11 cellular contexts compared by ENCODE assay signal in genomic region chr17:82489117-82489516, GRCh38. TPM values are rescaled to one million over a fixed set of nuclear protein-coding genes. Genes with fewer than 3 reads are reported as not detected.
A peak's percentile ranks its signal among the peaks of the same experiment; 100 is the strongest.
DNase-seq lines count a peak whose midpoint lies in the region; ATAC-seq, FAIRE-seq and TF ChIP-seq lines count a peak whose summit lies in the region.
"Had no signal": no experiment of that assay in that cellular context is flagged by ENCODE, and none has a peak within 500 bp of the region (broad histone marks: within the 10 kb centered on the region; RNA-seq: fewer than 3 reads in every experiment).

No MANE protein-coding gene starts in this region.

- POLR2A ChIA-PET in CD4-positive, alpha-beta memory T cell (lab: Charles Lee; ENCODE audit: partially characterized antibody), result no interaction called here

- 42 to 58% (median 49%) methylated on average over 5 to 8 of the region's 8 CpGs for WGBS in heart left ventricle, 4 donors

- H3K27me3 ChIP-seq in astrocyte (ENCODE audit: insufficient read depth, low read length) (no peaks in the 10 kb centered on the region), heart left ventricle (no peaks in the 10 kb centered on the region), gastrocnemius medialis (no peaks in the 10 kb centered on the region)
- H3K27me3 ChIP-seq in CD4-positive, alpha-beta memory T cell (ENCODE audit: insufficient read depth, low read length), result no peaks in the 10 kb centered on the region

- H3K27me3 Mint-ChIP-seq in astrocyte (ENCODE audit: low read depth, unreplicated experiment), result peaks cover 3% of the 10 kb centered on the region
- H3K27me3 Mint-ChIP-seq in CD4-positive, alpha-beta memory T cell, result no peaks in the 10 kb centered on the region

- H3K4me1 Mint-ChIP-seq in astrocyte (ENCODE audit: low read depth, unreplicated experiment), result no peaks in the 10 kb centered on the region
- peaks cover 10 to 28% (median 20%) of the 10 kb centered on the region in 4 donors for H3K4me1 Mint-ChIP-seq in CD4-positive, alpha-beta memory T cell

- H2AFZ ChIP-seq in astrocyte (ENCODE audit: low read depth, low read length), result no peak overlapping the region

- in situ Hi-C loops in gastrocnemius medialis (cut with MboI; ENCODE audit: low sequenced_read_pairs in 4 of 4), result no loop called here

- ATAC-seq in heart left ventricle (peak; percentile 92 to 97 (median 94)), gastrocnemius medialis (peak; percentile 51 to 77), HG03108 (IDR thresholded peaks at IDR 0.05; ENCODE audit: unreplicated experiment) (no peak)

- no peak overlapping the region for H3K9ac ChIP-seq in astrocyte (ENCODE audit: low read length)

- H3K9me3 ChIP-seq in astrocyte (ENCODE audit: insufficient read depth, low read depth, low read length) (no peaks in the 10 kb centered on the region), heart left ventricle (no peaks in the 10 kb centered on the region), gastrocnemius medialis (no peaks in the 10 kb centered on the region)
- H3K9me3 ChIP-seq in CD4-positive, alpha-beta memory T cell (ENCODE audit: control insufficient read depth in 1 of 2, low read length in 2 of 2), result no peaks in the 10 kb centered on the region

- no peaks in the 10 kb centered on the region for H3K9me3 Mint-ChIP-seq in astrocyte (ENCODE audit: unreplicated experiment)
- peaks cover 0 to 2% (median 0%) of the 10 kb centered on the region in 8 donors for H3K9me3 Mint-ChIP-seq in CD4-positive, alpha-beta memory T cell

- peaks cover 9% of the 10 kb centered on the region for H3K36me3 ChIP-seq in astrocyte (ENCODE audit: insufficient read depth, low read length)
- H3K36me3 ChIP-seq in heart left ventricle, result peaks cover 3 to 54% (median 43%) of the 10 kb centered on the region in 9 donors
- H3K36me3 ChIP-seq in gastrocnemius medialis, result peaks cover 0 to 42% of the 10 kb centered on the region in 2 donors
- H3K36me3 ChIP-seq in CD4-positive, alpha-beta memory T cell (ENCODE audit: insufficient read depth, low read length), result peaks cover 23% of the 10 kb centered on the region

- H3K4me1 ChIP-seq in astrocyte (ENCODE audit: insufficient read depth, low read length) (peaks cover 12% of the 10 kb centered on the region), heart left ventricle (peaks cover 0 to 26% (median 8%) of the 10 kb centered on the region in 12 donors), gastrocnemius medialis (peaks cover 7 to 12% of the 10 kb centered on the region in 2 donors)
- H3K4me1 ChIP-seq in CD4-positive, alpha-beta memory T cell (ENCODE audit: insufficient read depth, low read length), result peaks cover 19% of the 10 kb centered on the region

- H3K79me2 ChIP-seq in astrocyte (ENCODE audit: insufficient read depth, low read length), result no peaks in the 10 kb centered on the region

- H3K27ac Mint-ChIP-seq in astrocyte (ENCODE audit: unreplicated experiment), result no peak overlapping the region
- peak overlapping the region in 2 of 7 donors; percentile 31 to 59 for H3K27ac Mint-ChIP-seq in CD4-positive, alpha-beta memory T cell

- H3K27ac ChIP-seq in astrocyte (ENCODE audit: low read depth, low read length) (no peak overlapping the region), heart left ventricle (peak overlapping the region; percentile 28 to 90 (median 76)), gastrocnemius medialis (peak overlapping the region; percentile 40 to 69 (median 51))
- no peak overlapping the region for H3K27ac ChIP-seq in CD4-positive, alpha-beta memory T cell (ENCODE audit: low read depth, low read length)

- FAIRE-seq in H54 (lab: Jason Lieb, UNC), result no peak
- no peak for FAIRE-seq in astrocyte (lab: Jason Lieb, UNC)
- FAIRE-seq: bronchial epithelial cell had no signal

- peaks cover 18% of the 10 kb centered on the region for H3K36me3 Mint-ChIP-seq in astrocyte (ENCODE audit: low read depth, unreplicated experiment)
- peaks cover 31 to 43% of the 10 kb centered on the region in 2 donors for H3K36me3 Mint-ChIP-seq in CD4-positive, alpha-beta memory T cell

- DNase-seq in H54 (ENCODE audit: insufficient read length, low spot score) (peak; percentile 34), astrocyte (ENCODE audit: low read depth) (peak; percentile 76), heart left ventricle (peak; percentile 62 to 90 (median 75)), gastrocnemius medialis (peak; percentile 54 to 56), AML-193 (lab: John Stamatoyannopoulos, UW) (no peak)
- DNase-seq in CD4-positive, alpha-beta memory T cell, result no peak
- no peak for DNase-seq in activated CD8-positive, alpha-beta memory T cell treated with anti-CD3 and anti-CD28 coated beads, Interleukin-2, amount 50 U/mL, for 4 hours
- DNase-seq: NCI-H524; stimulated activated CD4-positive, alpha-beta T cell treated with anti-CD3 and anti-CD28 coated beads, Interleukin-12 subunit alpha, Interleukin-12 subunit beta, amount 100 ng/mL, for 4 hours had no signal

- TF ChIP-seq POLR2A in H54 (IDR thresholded peaks at IDR 0.05; ENCODE audit: low read depth, low read length) (no peak), heart left ventricle (IDR thresholded peaks at IDR 0.05) (no peak), gastrocnemius medialis (IDR thresholded peaks at IDR 0.05) (no peak)

- H3K4me3 ChIP-seq in astrocyte (ENCODE audit: insufficient read depth, low read depth, low read length) (no peak overlapping the region), heart left ventricle (no peak overlapping the region), gastrocnemius medialis (no peak overlapping the region)
- H3K4me3 ChIP-seq in CD4-positive, alpha-beta memory T cell (ENCODE audit: low read length in 2 of 2), result no peak overlapping the region

- TF ChIP-seq CTCF in astrocyte (IDR thresholded peaks at IDR 0.05; ENCODE audit: insufficient read depth, low read depth, low read length) (no peak), heart left ventricle (IDR thresholded peaks at IDR 0.05) (no peak), gastrocnemius medialis (IDR thresholded peaks at IDR 0.05 in 4 of 5, conservative IDR thresholded peaks at IDR 0.05 in 1 of 5) (no peak)

- intact Hi-C loops in heart left ventricle (cut with DNase I) (no loop called here), gastrocnemius medialis (cut with DNase I; ENCODE audit: low total_unique reads) (no loop called here)
- intact Hi-C loops in CD4-positive, alpha-beta memory T cell (cut with micrococcal nuclease), result no loop called here

- H3K4me3 Mint-ChIP-seq in astrocyte (ENCODE audit: unreplicated experiment), result no peak overlapping the region
- H3K4me3 Mint-ChIP-seq in CD4-positive, alpha-beta memory T cell, result no peak overlapping the region

- CTCF ChIA-PET in CD4-positive, alpha-beta memory T cell (lab: Charles Lee; ENCODE audit: partially characterized antibody), result no interaction called here

- H3K4me2 ChIP-seq in astrocyte (ENCODE audit: low read length), result no peak overlapping the region

- peaks cover 3% of the 10 kb centered on the region for H4K20me1 ChIP-seq in astrocyte (ENCODE audit: insufficient read depth, low read length)

RNA-seq across cellular contexts. Expression of gene FOXK2, which starts 30.4 kb away (rescaled TPM):
- 57.9 and 68.0 TPM in 2 replicates for total RNA-seq in astrocyte
- total RNA-seq in heart left ventricle, result 10 to 100 TPM; 26.9 to 77.0 (median 33.9) TPM
- 10 to 100 TPM; 15.6 to 43.2 TPM for polyA plus RNA-seq in heart left ventricle
- total RNA-seq in gastrocnemius medialis, result 100 to 1,000 TPM in 1 of 4 donors, 10 to 100 TPM in 3; 70.7 to 109 (median 85.0) TPM
- 10 to 100 TPM; 51.5 to 57.5 TPM for total RNA-seq in CD4-positive, alpha-beta memory T cell
- polyA plus RNA-seq in CD4-positive, alpha-beta memory T cell, result 1 to 10 TPM; 1.3 to 6.8 TPM

RNA-seq across cellular contexts. Expression of gene NARF, which starts 30.6 kb away (rescaled TPM):
- total RNA-seq in astrocyte, result 62.8 and 64.4 TPM in 2 replicates
- total RNA-seq in heart left ventricle, result 10 to 100 TPM; 48.6 to 77.4 (median 59.5) TPM
- polyA plus RNA-seq in heart left ventricle, result 100 to 1,000 TPM in 1 of 2 donors, 10 to 100 TPM in 1; 76.2 to 111 TPM
- 10 to 100 TPM; 29.6 to 63.4 (median 49.0) TPM for total RNA-seq in gastrocnemius medialis
- 10 to 100 TPM; 80.8 to 82.9 TPM for total RNA-seq in CD4-positive, alpha-beta memory T cell
- 100 to 1,000 TPM in 1 of 2 donors, 10 to 100 TPM in 1; 94.2 to 146 TPM for polyA plus RNA-seq in CD4-positive, alpha-beta memory T cell

RNA-seq across cellular contexts. Expression of gene CYBC1, which starts 38.6 kb away (rescaled TPM):
- total RNA-seq in astrocyte (67.3 and 68.1 TPM in 2 replicates), heart left ventricle (10 to 100 TPM; 20.1 to 82.1 (median 25.4) TPM), gastrocnemius medialis (10 to 100 TPM; 17.3 to 29.8 (median 19.3) TPM)
- 10 to 100 TPM; 17.3 to 41.1 TPM for polyA plus RNA-seq in heart left ventricle
- total RNA-seq in CD4-positive, alpha-beta memory T cell, result 100 to 1,000 TPM; 236 to 249 TPM
- 100 to 1,000 TPM; 166 to 237 TPM for polyA plus RNA-seq in CD4-positive, alpha-beta memory T cell

Comparison
In these comparisons a context has a peak if more than half of its experiments do, and no peak if none do; other contexts are left out.
1. DNase-seq: peak in H54 (single experiment), astrocyte (single experiment), heart left ventricle (5 of 5) and gastrocnemius medialis (2 of 2); none in CD4-positive, alpha-beta memory T cell (0 of 5), activated CD8-positive, alpha-beta memory T cell treated with anti-CD3 and anti-CD28 coated beads, Interleukin-2, amount 50 U/mL, for 4 hours (single experiment) and AML-193 (0 of 2).
2. H3K27ac ChIP-seq: peak in heart left ventricle (12 of 12) and gastrocnemius medialis (4 of 4); none in astrocyte (single experiment) and CD4-positive, alpha-beta memory T cell (single experiment).